8 cellular contexts compared by ENCODE assay signal in genomic region chr14:24232121-24232644, GRCh38. TPM values are rescaled to one million over a fixed set of nuclear protein-coding genes. Genes with fewer than 3 reads are reported as not detected.
DNase-seq lines count a peak whose midpoint lies in the region; ATAC-seq and TF ChIP-seq lines count a peak whose summit lies in the region.

NEDD8 (minus strand) TSS chr14:24232367; CDS start chr14:24232267, 100 bp downstream.

- peak; percentile 53 for TF ChIP-seq POLR2A in GM19193 (IDR thresholded peaks at IDR 0.05; ENCODE audit: extremely low read depth, insufficient read depth, insufficient read length)

- H3K4me3 ChIP-seq in AG10803 (ENCODE audit: low read length), result peak within 1 kb of the TSS; percentile 96
- H3K4me3 ChIP-seq in kidney epithelial cell (ENCODE audit: low read depth, low read length), result peak within 1 kb of the TSS; percentile 91

- TF ChIP-seq CTCF in AG10803 (conservative IDR thresholded peaks at IDR 0.05; ENCODE audit: low read length) (no peak), kidney epithelial cell (IDR thresholded peaks at IDR 0.05; ENCODE audit: insufficient read depth, low read length, poor library complexity, severe bottlenecking) (no peak)

- DNase-seq in AG10803 (ENCODE audit: low read depth), result peak; percentile 97
- DNase-seq in NCI-H510A (lab: John Stamatoyannopoulos, UW), result peak; percentile 87
- peak; percentile 83 for DNase-seq in activated CD4-positive, alpha-beta T cell treated with anti-CD3 and anti-CD28 coated beads for 1 hour
- peak; percentile 44 to 73 for DNase-seq in cerebellar nuclear complex (lab: John Stamatoyannopoulos, UW)
- no peak for DNase-seq in kidney epithelial cell (ENCODE audit: low read depth)
- peak; percentile 95 for DNase-seq in stimulated activated CD4-positive, alpha-beta T cell treated with anti-CD3 and anti-CD28 coated beads, Interleukin-15, amount 100 ng/mL, for 24 hours

- no peaks in the 10 kb centered on the region for H3K36me3 ChIP-seq in kidney epithelial cell (ENCODE audit: control insufficient read depth, insufficient read depth, low read length)

- no peaks in the 10 kb centered on the region for H3K27me3 ChIP-seq in kidney epithelial cell (ENCODE audit: control insufficient read depth, insufficient read depth, low read length)

- peak; percentile 85 for ATAC-seq in HG03432 (IDR thresholded peaks at IDR 0.05; ENCODE audit: unreplicated experiment)

RNA-seq across cellular contexts. Expression of gene NEDD8, which starts in this region (rescaled TPM):
- 157 and 180 TPM in 2 replicates for total RNA-seq in kidney epithelial cell
